In genomic region chr4:115334736-115335411, GRCh38 we compare ENCODE assay signal across 20 cellular contexts.
DNase-seq lines count a peak whose midpoint lies in the region; ATAC-seq and TF ChIP-seq lines count a peak whose summit lies in the region.
"Had no signal": no experiment of that assay in that cellular context is flagged by ENCODE, and none has a peak within 500 bp of the region (broad histone marks: within the 10 kb centered on the region; RNA-seq: fewer than 3 reads in every experiment).

No MANE protein-coding gene starts in this region.

- peak overlapping the region; percentile 59 for H3K27ac ChIP-seq in KMS-11
- H3K27ac ChIP-seq in CD4-positive, alpha-beta memory T cell (ENCODE audit: low read depth, low read length), result no peak overlapping the region
- no peak overlapping the region for H3K27ac ChIP-seq in esophagus squamous epithelium
- no peak overlapping the region for H3K27ac ChIP-seq in prostate gland
- H3K27ac ChIP-seq: coronary artery, foreskin keratinocyte, thyroid gland had no signal

- H3K36me3 Mint-ChIP-seq in CD4-positive, alpha-beta memory T cell, result no peaks in the 10 kb centered on the region
- H3K36me3 Mint-ChIP-seq: activated naive CD4-positive, alpha-beta T cell treated with anti-CD3 and anti-CD28 coated beads, Interleukin-2, amount 50 U/mL, for 72 hours; mesothelial cell of epicardium; stimulated activated memory B cell treated with anti-CD40 and anti-IgM and Interleukin-4, amounts not matched to agents 10 μg/mL and 1 μg/mL and 100 μg/mL, for 72 hours had no signal

- peaks cover 0 to 9% (median under 1%) of the 10 kb centered on the region in 8 donors for H3K9me3 Mint-ChIP-seq in CD4-positive, alpha-beta memory T cell
- H3K9me3 Mint-ChIP-seq: activated naive CD4-positive, alpha-beta T cell treated with anti-CD3 and anti-CD28 coated beads, Interleukin-2, amount 50 U/mL, for 72 hours; mesothelial cell of epicardium; stimulated activated memory B cell treated with anti-CD40 and anti-IgM and Interleukin-4, amounts not matched to agents 10 μg/mL and 1 μg/mL and 100 μg/mL, for 72 hours had no signal

- H3K4me3 ChIP-seq in KMS-11 (IDR thresholded peaks at IDR 0.05; ENCODE audit: insufficient read depth, low read depth, low read length) (no peak overlapping the region), esophagus squamous epithelium (no peak overlapping the region), prostate gland (no peak overlapping the region)
- no peak overlapping the region for H3K4me3 ChIP-seq in CD4-positive, alpha-beta memory T cell (ENCODE audit: low read length in 2 of 2)
- H3K4me3 ChIP-seq: coronary artery, HAP-1, thyroid gland had no signal

- no peaks in the 10 kb centered on the region for H3K79me2 ChIP-seq in KMS-11 (ENCODE audit: insufficient read depth, low read depth)

- no peak for DNase-seq in CD4-positive, alpha-beta memory T cell
- no peak for DNase-seq in esophagus squamous epithelium (lab: John Stamatoyannopoulos, UW)
- no peak for DNase-seq in activated naive CD4-positive, alpha-beta T cell treated with anti-CD3 and anti-CD28 coated beads, Interleukin-2, amount 50 U/mL, for 16 hours
- no peak for DNase-seq in prostate gland (ENCODE audit: low spot score)
- DNase-seq: activated CD4-positive, alpha-beta T cell treated with anti-CD3 and anti-CD28 coated beads, Interleukin-2, amount 50 U/mL, for 4 hours; COR-L47; foreskin keratinocyte; NCI-H187; SHP77; T-helper 1 cell; thyroid gland had no signal

- H2AFZ ChIP-seq in KMS-11 (ENCODE audit: low read depth), result no peak overlapping the region

- H4K20me1 ChIP-seq in KMS-11 (ENCODE audit: insufficient read depth), result no peaks in the 10 kb centered on the region

- H3K27me3 Mint-ChIP-seq in CD4-positive, alpha-beta memory T cell, result no peaks in the 10 kb centered on the region
- H3K27me3 Mint-ChIP-seq: stimulated activated memory B cell treated with anti-CD40 and anti-IgM and Interleukin-4, amounts not matched to agents 10 μg/mL and 1 μg/mL and 100 μg/mL, for 72 hours had no signal

- H3K4me1 ChIP-seq in KMS-11 (ENCODE audit: low read depth, poor library complexity, severe bottlenecking) (peaks cover 72% of the 10 kb centered on the region), esophagus squamous epithelium (no peaks in the 10 kb centered on the region), prostate gland (replicated peaks) (no peaks in the 10 kb centered on the region)
- no peaks in the 10 kb centered on the region for H3K4me1 ChIP-seq in CD4-positive, alpha-beta memory T cell (ENCODE audit: insufficient read depth, low read length)
- H3K4me1 ChIP-seq: foreskin keratinocyte, HAP-1, thyroid gland had no signal

- H3K27ac Mint-ChIP-seq in CD4-positive, alpha-beta memory T cell, result peak overlapping the region in 1 of 7 donors; percentile 30
- H3K27ac Mint-ChIP-seq: activated naive CD4-positive, alpha-beta T cell treated with anti-CD3 and anti-CD28 coated beads, Interleukin-2, amount 50 U/mL, for 72 hours; mesothelial cell of epicardium; stimulated activated memory B cell treated with anti-CD40 and anti-IgM and Interleukin-4, amounts not matched to agents 10 μg/mL and 1 μg/mL and 100 μg/mL, for 72 hours had no signal

- ATAC-seq in GM18867 (IDR thresholded peaks at IDR 0.05; ENCODE audit: unreplicated experiment), result peak; percentile 87
- peak; percentile 74 for ATAC-seq in GM21717 (IDR thresholded peaks at IDR 0.05; ENCODE audit: unreplicated experiment)
- ATAC-seq in HG03064 (IDR thresholded peaks at IDR 0.05; ENCODE audit: low read depth, unreplicated experiment), result peak; percentile 68
- ATAC-seq: activated naive CD4-positive, alpha-beta T cell treated with anti-CD3 and anti-CD28 coated beads, Interleukin-2, amount 50 U/mL, for 72 hours; foreskin keratinocyte; stimulated activated memory B cell treated with anti-CD40 and anti-IgM and Interleukin-4, amounts not matched to agents 10 μg/mL and 1 μg/mL and 100 μg/mL, for 72 hours had no signal

- POLR2A ChIA-PET in CD4-positive, alpha-beta memory T cell (lab: Charles Lee; ENCODE audit: partially characterized antibody), result no interaction called here

- H3K9me3 ChIP-seq in CD4-positive, alpha-beta memory T cell (ENCODE audit: control insufficient read depth in 1 of 2, low read length in 2 of 2), result no peaks in the 10 kb centered on the region
- H3K9me3 ChIP-seq in esophagus squamous epithelium, result no peaks in the 10 kb centered on the region
- no peaks in the 10 kb centered on the region for H3K9me3 ChIP-seq in prostate gland
- H3K9me3 ChIP-seq: HAP-1, thyroid gland had no signal

- H3K4me1 Mint-ChIP-seq in CD4-positive, alpha-beta memory T cell, result no peaks in the 10 kb centered on the region
- H3K4me1 Mint-ChIP-seq: mesothelial cell of epicardium; stimulated activated memory B cell treated with anti-CD40 and anti-IgM and Interleukin-4, amounts not matched to agents 10 μg/mL and 1 μg/mL and 100 μg/mL, for 72 hours had no signal

- H3K27me3 ChIP-seq in KMS-11 (ENCODE audit: insufficient read depth, low read depth) (no peaks in the 10 kb centered on the region), esophagus squamous epithelium (no peaks in the 10 kb centered on the region), prostate gland (replicated peaks; ENCODE audit: insufficient read depth) (no peaks in the 10 kb centered on the region)
- H3K27me3 ChIP-seq in CD4-positive, alpha-beta memory T cell (ENCODE audit: insufficient read depth, low read length), result no peaks in the 10 kb centered on the region
- H3K27me3 ChIP-seq: foreskin keratinocyte, thyroid gland had no signal

- TF ChIP-seq CTCF in KMS-11 (conservative IDR thresholded peaks at IDR 0.05; ENCODE audit: low read depth, low read length) (no peak), esophagus squamous epithelium (IDR thresholded peaks at IDR 0.05) (no peak), prostate gland (IDR thresholded peaks at IDR 0.05) (no peak)

- 77 to 82% methylated on average over 4 of the region's 4 CpGs for WGBS in esophagus squamous epithelium, 2 donors
- 84% methylated on average over 4 of the region's 4 CpGs for WGBS in prostate gland

- H3K36me3 ChIP-seq in KMS-11 (ENCODE audit: insufficient read depth), result no peaks in the 10 kb centered on the region
- H3K36me3 ChIP-seq in CD4-positive, alpha-beta memory T cell (ENCODE audit: insufficient read depth, low read length), result no peaks in the 10 kb centered on the region
- no peaks in the 10 kb centered on the region for H3K36me3 ChIP-seq in esophagus squamous epithelium
- H3K36me3 ChIP-seq in prostate gland, result no peaks in the 10 kb centered on the region
- H3K36me3 ChIP-seq: HAP-1, thyroid gland had no signal

- intact Hi-C loops in CD4-positive, alpha-beta memory T cell (cut with micrococcal nuclease), result no loop called here
- intact Hi-C loops in esophagus squamous epithelium (cut with DNase I), result no loop called here
- intact Hi-C loops in prostate gland (cut with DNase I), result no loop called here

- H3K4me3 Mint-ChIP-seq in CD4-positive, alpha-beta memory T cell, result no peak overlapping the region
- H3K4me3 Mint-ChIP-seq: mesothelial cell of epicardium; stimulated activated memory B cell treated with anti-CD40 and anti-IgM and Interleukin-4, amounts not matched to agents 10 μg/mL and 1 μg/mL and 100 μg/mL, for 72 hours had no signal

- H3K9ac ChIP-seq in KMS-11, result peak overlapping the region; percentile 6; the same call in 1 of the 2 replicates

- TF ChIP-seq POLR2A in esophagus squamous epithelium (IDR thresholded peaks at IDR 0.05) (no peak), prostate gland (IDR thresholded peaks at IDR 0.05) (no peak)

- peak overlapping the region; percentile 72 for H3K4me2 ChIP-seq in KMS-11

- CTCF ChIA-PET in CD4-positive, alpha-beta memory T cell (lab: Charles Lee; ENCODE audit: partially characterized antibody), result no interaction called here
